Comparison of ENCODE assay signal across 27 cellular contexts in the genomic region with DNA sequence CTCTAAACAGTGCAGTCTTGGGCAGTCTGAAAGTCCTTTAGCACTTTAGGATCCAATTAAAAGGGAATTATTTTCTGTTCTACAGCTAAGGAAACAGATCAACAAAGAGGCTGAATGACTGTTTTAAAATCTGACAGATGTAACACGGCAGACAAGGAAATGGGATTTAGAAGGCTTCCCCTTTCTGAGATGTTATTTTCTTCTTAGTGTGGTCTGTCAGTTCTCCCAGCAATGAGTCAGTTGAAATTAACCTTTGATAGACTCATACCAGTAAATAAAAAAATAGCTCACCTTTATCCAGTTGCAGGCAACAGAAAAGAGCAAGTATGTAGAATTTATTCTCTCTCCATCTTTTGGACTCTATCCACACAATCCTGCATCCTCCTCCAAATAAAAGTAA.
"Had no signal": no experiment of that assay in that cellular context is flagged by ENCODE, and none has a peak within 500 bp of the region (broad histone marks: within the 10 kb centered on the region; RNA-seq: fewer than 3 reads in every experiment).

No MANE protein-coding gene starts in this region.

- H3K9me3 Mint-ChIP-seq: activated CD4-positive, alpha-beta memory T cell treated with anti-CD3 and anti-CD28 coated beads, Interleukin-2, amount 10 ng/mL, durations not matched to agents 7 days and 5 days; activated CD4-positive, alpha-beta T cell treated with anti-CD3 and anti-CD28 coated beads, Interleukin-2, amount 10 ng/mL, durations not matched to agents 7 days and 5 days; activated T-cell treated with anti-CD3 and anti-CD28 coated beads, Interleukin-2, amount 50 U/mL, for 24 hours; activated T-helper 17 cell treated with anti-CD3 and anti-CD28 coated beads, Interleukin-2, amount 50 U/mL, for 72 hours; endodermal cell; nephron; stimulated activated naive CD8-positive, alpha-beta T cell treated with anti-CD3 and anti-CD28 coated beads, Interleukin-15, Interleukin-2, amounts not matched to agents 100 ng/mL and 50 ng/mL, for 24 hours; T-helper 2 cell treated with Interferon-gamma antibody and Interleukin-4, amounts not matched to agents 5 μg/mL and 100 μg/mL, for 36 hours had no signal

- H3K4me3 Mint-ChIP-seq: activated CD4-positive, alpha-beta memory T cell treated with anti-CD3 and anti-CD28 coated beads, Interleukin-2, amount 10 ng/mL, durations not matched to agents 7 days and 5 days; activated CD4-positive, alpha-beta T cell treated with anti-CD3 and anti-CD28 coated beads, Interleukin-2, amount 10 ng/mL, durations not matched to agents 7 days and 5 days; activated T-cell treated with anti-CD3 and anti-CD28 coated beads, Interleukin-2, amount 50 U/mL, for 24 hours; activated T-helper 17 cell treated with anti-CD3 and anti-CD28 coated beads, Interleukin-2, amount 50 U/mL, for 72 hours; endodermal cell; nephron; stimulated activated naive CD8-positive, alpha-beta T cell treated with anti-CD3 and anti-CD28 coated beads, Interleukin-15, Interleukin-2, amounts not matched to agents 100 ng/mL and 50 ng/mL, for 24 hours; T-helper 2 cell treated with Interferon-gamma antibody and Interleukin-4, amounts not matched to agents 5 μg/mL and 100 μg/mL, for 36 hours had no signal

- H3K79me2 ChIP-seq: parathyroid adenoma had no signal

- H3K9me3 ChIP-seq: breast epithelium, mucosa of descending colon, psoas muscle, thoracic aorta had no signal

- H3K36me3 ChIP-seq: breast epithelium, thoracic aorta had no signal

- ATAC-seq: activated T-helper 17 cell treated with anti-CD3 and anti-CD28 coated beads, Interleukin-2, amount 50 U/mL, for 72 hours; esophagus mucosa; foreskin keratinocyte; left cardiac atrium; left ventricle myocardium superior; mucosa of descending colon; psoas muscle had no signal

- H3K27me3 ChIP-seq: breast epithelium, foreskin keratinocyte had no signal

- H3K4me1 ChIP-seq: breast epithelium, parathyroid adenoma, psoas muscle had no signal

- DNase-seq: activated CD4-positive, alpha-beta memory T cell treated with anti-CD3 and anti-CD28 coated beads, Interleukin-2, amount 10 ng/mL, durations not matched to agents 7 days and 5 days; activated CD4-positive, alpha-beta T cell treated with anti-CD3 and anti-CD28 coated beads for 1 hour; activated CD4-positive, alpha-beta T cell treated with anti-CD3 and anti-CD28 coated beads, Interleukin-2, amount 10 ng/mL, durations not matched to agents 7 days and 5 days; activated CD8-positive, alpha-beta memory T cell treated with anti-CD3 and anti-CD28 coated beads, Interleukin-2, amount 50 U/mL, for 48 hours; activated gamma-delta T cell treated with Interleukin-2 at 50 U/mL for 16 hours; activated naive CD4-positive, alpha-beta T cell treated with anti-CD3 and anti-CD28 coated beads, Interleukin-2, amount 50 U/mL, for 16 hours; activated T-cell treated with anti-CD3 and anti-CD28 coated beads, Interleukin-2, amount 50 U/mL, for 24 hours; amniotic stem cell; central memory CD4-positive, alpha-beta T cell; endodermal cell; foreskin keratinocyte; left cardiac atrium; left ventricle myocardium superior; mucosa of descending colon; occipital lobe; psoas muscle; stimulated activated CD4-positive, alpha-beta T cell treated with anti-CD3 and anti-CD28 coated beads, Interleukin-15, amount 100 ng/mL, for 24 hours; T-helper 1 cell; trophoblast cell had no signal

- H3K9ac ChIP-seq: parathyroid adenoma had no signal

- H2AFZ ChIP-seq: parathyroid adenoma had no signal

- H3K4me3 ChIP-seq: breast epithelium, mucosa of descending colon, psoas muscle, thoracic aorta had no signal

- H3K4me1 Mint-ChIP-seq: activated CD4-positive, alpha-beta memory T cell treated with anti-CD3 and anti-CD28 coated beads, Interleukin-2, amount 10 ng/mL, durations not matched to agents 7 days and 5 days; activated CD4-positive, alpha-beta T cell treated with anti-CD3 and anti-CD28 coated beads, Interleukin-2, amount 10 ng/mL, durations not matched to agents 7 days and 5 days; activated T-helper 17 cell treated with anti-CD3 and anti-CD28 coated beads, Interleukin-2, amount 50 U/mL, for 72 hours; nephron had no signal

- H3K27ac Mint-ChIP-seq: activated CD4-positive, alpha-beta memory T cell treated with anti-CD3 and anti-CD28 coated beads, Interleukin-2, amount 10 ng/mL, durations not matched to agents 7 days and 5 days; activated CD4-positive, alpha-beta T cell treated with anti-CD3 and anti-CD28 coated beads, Interleukin-2, amount 10 ng/mL, durations not matched to agents 7 days and 5 days; activated T-cell treated with anti-CD3 and anti-CD28 coated beads, Interleukin-2, amount 50 U/mL, for 24 hours; activated T-helper 17 cell treated with anti-CD3 and anti-CD28 coated beads, Interleukin-2, amount 50 U/mL, for 72 hours; endodermal cell; nephron; stimulated activated naive CD8-positive, alpha-beta T cell treated with anti-CD3 and anti-CD28 coated beads, Interleukin-15, Interleukin-2, amounts not matched to agents 100 ng/mL and 50 ng/mL, for 24 hours; T-helper 2 cell treated with Interferon-gamma antibody and Interleukin-4, amounts not matched to agents 5 μg/mL and 100 μg/mL, for 36 hours had no signal

- H3K27ac ChIP-seq: breast epithelium, foreskin keratinocyte, parathyroid adenoma, psoas muscle, thoracic aorta had no signal
